1 cellular context compared by ENCODE assay signal in genomic region chr16:51756447-51757123, GRCh38.
TF ChIP-seq lines count a peak whose summit lies in the region.

No MANE protein-coding gene starts in this region.

TF ChIP-seq in GM23338, 12 proteins besides CTCF, POLR2A, EP300 and RAD21 (continued from another document):
- TF ChIP-seq ZNF462 (CRISPR knock-in tag; IDR thresholded peaks at IDR 0.05) (no peak), REST (IDR thresholded peaks at IDR 0.05; ENCODE audit: unreplicated experiment) (no peak), ZNF331 (CRISPR knock-in tag; IDR thresholded peaks at IDR 0.05; ENCODE audit: low read depth) (no peak)
TF ChIP-seq in GM23338: peak in this region for 0.
